Comparison of ENCODE assay signal across 1 cellular context in the genomic region with DNA sequence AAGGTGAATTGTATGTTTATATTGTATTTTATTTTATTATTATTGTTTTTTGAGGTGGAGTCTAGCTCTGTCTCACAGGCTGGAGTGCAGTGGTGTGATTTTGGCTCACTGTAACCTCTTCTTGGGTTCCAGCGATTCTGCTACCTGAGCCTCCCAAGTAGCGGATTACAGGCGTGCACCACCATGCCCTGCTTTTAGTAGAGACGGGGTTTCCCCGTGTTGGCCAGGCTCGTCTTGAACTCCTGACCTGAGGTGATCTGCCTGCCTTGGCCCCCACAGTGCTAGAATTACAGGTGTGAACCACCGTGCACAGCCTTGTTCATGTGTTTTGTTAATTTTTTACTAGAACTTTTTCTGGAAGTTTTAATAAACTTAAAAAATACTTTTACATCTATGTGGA.
TF ChIP-seq lines count a peak whose summit lies in the region.

No MANE protein-coding gene starts in this region.

TF ChIP-seq in H1, 55 proteins besides CTCF, POLR2A, EP300 and RAD21:
- no peak for TF ChIP-seq GABPA (IDR thresholded peaks at IDR 0.05; ENCODE audit: borderline replicate concordance, insufficient read depth, low read length)
- no peak for TF ChIP-seq CEBPB (IDR thresholded peaks at IDR 0.05; ENCODE audit: low read depth, low read length)
- TF ChIP-seq CHD2 (IDR thresholded peaks at IDR 0.05; ENCODE audit: low read length) = no peak
- TF ChIP-seq TBP (IDR thresholded peaks at IDR 0.05; ENCODE audit: low read depth, low read length) = no peak
- TF ChIP-seq SP1 (IDR thresholded peaks at IDR 0.05; ENCODE audit: low read depth, low read length) = no peak
- TF ChIP-seq, protein P1, sequence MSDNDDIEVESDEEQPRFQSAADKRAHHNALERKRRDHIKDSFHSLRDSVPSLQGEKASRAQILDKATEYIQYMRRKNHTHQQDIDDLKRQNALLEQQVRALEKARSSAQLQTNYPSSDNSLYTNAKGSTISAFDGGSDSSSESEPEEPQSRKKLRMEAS (IDR thresholded peaks at IDR 0.05) = no peak
- TF ChIP-seq NANOG (IDR thresholded peaks at IDR 0.05; ENCODE audit: insufficient read depth, low read depth, low read length, poor library complexity, severe bottlenecking) = no peak
- TF ChIP-seq BRCA1 (IDR thresholded peaks at IDR 0.05; ENCODE audit: low read depth, low read length) = no peak
- no peak for TF ChIP-seq SUZ12 (IDR thresholded peaks at IDR 0.05; ENCODE audit: low read length)
- no peak for TF ChIP-seq FOSL1 (IDR thresholded peaks at IDR 0.05; ENCODE audit: insufficient read depth, low read depth, low read length)
- TF ChIP-seq HDAC2 (IDR thresholded peaks at IDR 0.05; ENCODE audit: borderline replicate concordance in 1 of 2, low read depth in 2 of 2, low read length in 2 of 2) = no peak
- TF ChIP-seq ASH2L (IDR thresholded peaks at IDR 0.05; ENCODE audit: low read length) = no peak
- no peak for TF ChIP-seq SAP30 (IDR thresholded peaks at IDR 0.05; ENCODE audit: insufficient read depth, insufficient replicate concordance, low read length)
- TF ChIP-seq CBX5 (IDR thresholded peaks at IDR 0.05; ENCODE audit: low read depth, low read length) = no peak
- TF ChIP-seq KDM5A (IDR thresholded peaks at IDR 0.05; ENCODE audit: low read length) = no peak
- TF ChIP-seq SRF (IDR thresholded peaks at IDR 0.05; ENCODE audit: low read depth, low read length) = no peak
